Comparison of ENCODE assay signal across 19 cellular contexts in genomic region chr22:25837288-25837900, GRCh38.
DNase-seq lines count a peak whose midpoint lies in the region; ATAC-seq and TF ChIP-seq lines count a peak whose summit lies in the region.
"Had no signal": no experiment of that assay in that cellular context is flagged by ENCODE, and none has a peak within 500 bp of the region (broad histone marks: within the 10 kb centered on the region; RNA-seq: fewer than 3 reads in every experiment).

No MANE protein-coding gene starts in this region.

- H3K27ac ChIP-seq in heart left ventricle, result peak overlapping the region in 1 of 12 donors; percentile 26
- H3K27ac ChIP-seq in left ventricle myocardium inferior (replicated peaks), result no peak overlapping the region
- H3K27ac ChIP-seq in coronary artery, result no peak overlapping the region
- H3K27ac ChIP-seq: Peyer's patch had no signal

- peak in 3 of 4 donors; percentile 5 to 34 (median 11) for ATAC-seq in heart left ventricle
- ATAC-seq: HCT116, HepG2 had no signal

- intact Hi-C loops in heart left ventricle (cut with DNase I), result no loop called here
- intact Hi-C loops in left ventricle myocardium inferior (cut with micrococcal nuclease), result no loop called here

- H3K9me3 ChIP-seq in heart left ventricle (no peaks in the 10 kb centered on the region), left ventricle myocardium inferior (replicated peaks) (no peaks in the 10 kb centered on the region)
- H3K9me3 ChIP-seq: Caco-2, Peyer's patch had no signal

- TF ChIP-seq CTCF in heart left ventricle (IDR thresholded peaks at IDR 0.05) (no peak), left ventricle myocardium inferior (IDR thresholded peaks at IDR 0.05; ENCODE audit: borderline replicate concordance) (no peak), coronary artery (IDR thresholded peaks at IDR 0.05) (no peak), GM13977 (IDR thresholded peaks at IDR 0.05; ENCODE audit: extremely low read depth, insufficient read depth, missing control alignments) (no peak)

- in situ Hi-C loops in GM13977 (cut with MboI; ENCODE audit: low pct_unique_long_range_greater_than_20kb, low sequenced_read_pairs, unreplicated experiment), result no loop called here

- WGBS in heart left ventricle, 4 donors, result 64 to 66% (median 64%) methylated on average over 9 of the region's 9 CpGs

- H3K27me3 ChIP-seq in heart left ventricle, result no peaks in the 10 kb centered on the region
- no peaks in the 10 kb centered on the region for H3K27me3 ChIP-seq in left ventricle myocardium inferior (ENCODE audit: low read depth)
- H3K27me3 ChIP-seq: Peyer's patch had no signal

- DNase-seq in heart left ventricle, result no peak
- no peak for DNase-seq in left ventricle myocardium inferior
- DNase-seq in coronary artery (ENCODE audit: low spot score), result peak; percentile 24
- DNase-seq in myocyte (ENCODE audit: low read depth), result peak; percentile 30
- no peak for DNase-seq in GM13977 (ENCODE audit: low spot score)
- DNase-seq in RPMI8226, result no peak
- DNase-seq in NCI-H748 treated with DMSO at 0.1 percent for 48 hours (lab: John Stamatoyannopoulos, UW), result no peak
- DNase-seq: Caco-2; CD4-positive, alpha-beta T cell; DMS153; GOT3; KG1; NCI-H1105 treated with DMSO at 0.1 percent for 48 hours; NCI-H1694; NK-92 treated with Interleukin-12 subunit alpha and Interleukin-12 subunit beta, amount 100 ng/mL, for 24 hours; Peyer's patch; SHP77 treated with DMSO at 0.1 percent for 48 hours had no signal

- H3K36me3 ChIP-seq in heart left ventricle (peaks cover 0 to 71% (median 6%) of the 10 kb centered on the region in 9 donors), left ventricle myocardium inferior (peaks cover 21% of the 10 kb centered on the region)
- H3K36me3 ChIP-seq: Peyer's patch had no signal

- no peak for TF ChIP-seq POLR2A in heart left ventricle (IDR thresholded peaks at IDR 0.05)

- H3K4me1 ChIP-seq in heart left ventricle (peaks cover 0 to 35% (median 5%) of the 10 kb centered on the region in 12 donors), left ventricle myocardium inferior (peaks cover 34% of the 10 kb centered on the region)
- H3K4me1 ChIP-seq: Caco-2, Peyer's patch had no signal

- H3K4me3 ChIP-seq in heart left ventricle, result no peak overlapping the region
- no peak overlapping the region for H3K4me3 ChIP-seq in left ventricle myocardium inferior
- no peak overlapping the region for H3K4me3 ChIP-seq in coronary artery
- H3K4me3 ChIP-seq: Peyer's patch had no signal

Comparison
In these comparisons a context has a peak if more than half of its experiments do, and no peak if none do; other contexts are left out.
1. DNase-seq: peak in coronary artery (single experiment) and myocyte (single experiment); none in heart left ventricle (0 of 5), left ventricle myocardium inferior (single experiment), GM13977 (single experiment), RPMI8226 (single experiment) and NCI-H748 treated with DMSO at 0.1 percent for 48 hours (single experiment).